ENCODE assay signal across 1 cellular context in the genomic region with DNA sequence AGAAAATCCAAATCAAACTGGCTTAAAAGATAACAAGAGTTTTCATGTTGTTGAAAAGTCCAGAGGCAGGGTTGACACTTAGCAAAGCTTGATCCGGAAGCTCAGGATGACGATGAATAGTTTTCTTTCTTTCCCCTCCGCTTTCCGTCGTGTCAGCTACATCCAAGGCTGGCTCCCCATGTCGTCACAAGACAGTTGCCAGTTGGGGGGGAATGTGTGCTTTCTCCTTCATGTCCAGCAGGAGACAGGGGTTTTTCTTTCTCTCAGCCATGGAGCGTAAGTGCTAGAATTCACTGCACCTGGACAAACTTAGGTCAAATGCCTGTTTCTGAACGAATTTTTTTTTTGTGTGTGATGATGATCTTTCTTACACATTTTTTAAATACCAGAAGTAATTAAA.
A peak's percentile ranks its signal among the peaks of the same experiment; 100 is the strongest.
TF ChIP-seq lines count a peak whose summit lies in the region.

No MANE protein-coding gene starts in this region.

TF ChIP-seq in HepG2, 621 proteins besides CTCF, POLR2A, EP300 and RAD21:
- no peak for TF ChIP-seq ISX (CRISPR knock-in tag; conservative IDR thresholded peaks at IDR 0.05)
- no peak for TF ChIP-seq ZNF766 (CRISPR knock-in tag; IDR thresholded peaks at IDR 0.05; ENCODE audit: borderline replicate concordance)
- TF ChIP-seq CREB1 (IDR thresholded peaks at IDR 0.05): peak; percentile 43
- TF ChIP-seq CREB1 (CRISPR knock-in tag; IDR thresholded peaks at IDR 0.05): no peak
